Comparison of ENCODE assay signal across 12 cellular contexts in genomic region chr1:66258404-66259105, GRCh38.
DNase-seq lines count a peak whose midpoint lies in the region; ATAC-seq and TF ChIP-seq lines count a peak whose summit lies in the region.
"Had no signal": no experiment of that assay in that cellular context is flagged by ENCODE, and none has a peak within 500 bp of the region (broad histone marks: within the 10 kb centered on the region; RNA-seq: fewer than 3 reads in every experiment).

No MANE protein-coding gene starts in this region.

- H3K27me3 ChIP-seq in sigmoid colon = no peaks in the 10 kb centered on the region
- H3K27me3 ChIP-seq: gastrocnemius medialis had no signal

- no peaks in the 10 kb centered on the region for H3K36me3 ChIP-seq in sigmoid colon
- H3K36me3 ChIP-seq: gastrocnemius medialis had no signal

- intact Hi-C loops in sigmoid colon (cut with DNase I) = loop anchor here (10.0 kb wide), 2 partner anchors 466 to 666 kb away; partner anchors contain the start of genes DNAI4 and MIER1

- 44 to 73% methylated on average over 4 of the region's 4 CpGs for WGBS in sigmoid colon, 2 donors

- no peaks in the 10 kb centered on the region for H3K9me3 Mint-ChIP-seq in HFFc6
- no peaks in the 10 kb centered on the region for H3K9me3 Mint-ChIP-seq in IgD-negative memory B cell

- H3K27ac Mint-ChIP-seq in HFFc6 = peak overlapping the region; percentile 85
- peak overlapping the region in 2 of 3 donors; percentile 36 to 41 for H3K27ac Mint-ChIP-seq in IgD-negative memory B cell

- H3K4me1 Mint-ChIP-seq in HFFc6 (ENCODE audit: low read depth) (peaks cover 100% of the 10 kb centered on the region), IgD-negative memory B cell (peaks cover 5 to 23% (median 13%) of the 10 kb centered on the region in 3 donors)

- no peak for TF ChIP-seq EP300 in sigmoid colon (IDR thresholded peaks at IDR 0.05)

- H3K27me3 Mint-ChIP-seq in HFFc6 (ENCODE audit: insufficient read depth) (peaks cover 1% of the 10 kb centered on the region; the same call in 1 of the 2 replicates), IgD-negative memory B cell (no peaks in the 10 kb centered on the region)

- no peak for TF ChIP-seq POLR2A in sigmoid colon (IDR thresholded peaks at IDR 0.05)

- H3K27ac ChIP-seq in sigmoid colon = no peak overlapping the region

- H3K9me3 ChIP-seq in sigmoid colon = no peaks in the 10 kb centered on the region
- H3K9me3 ChIP-seq: gastrocnemius medialis had no signal

- ATAC-seq in GM18907 (IDR thresholded peaks at IDR 0.05; ENCODE audit: unreplicated experiment) (peak; percentile 66), omental fat pad (ENCODE audit: low FRiP score) (peak; percentile 43)
- ATAC-seq: gastrocnemius medialis had no signal

- H3K4me1 ChIP-seq in sigmoid colon = peaks cover 0 to 30% (median 9%) of the 10 kb centered on the region in 4 donors

- DNase-seq in HFFc6 (peak; percentile 45), omental fat pad (ENCODE audit: low spot score) (no peak), Ammon's horn (ENCODE audit: low spot score) (no peak), DMS114 treated with DMSO at 0.1 percent for 48 hours (lab: John Stamatoyannopoulos, UW; ENCODE audit: unreplicated experiment) (no peak), sigmoid colon (no peak)
- DNase-seq: activated CD4-positive, alpha-beta T cell treated with anti-CD3 and anti-CD28 coated beads for 4 hours; gastrocnemius medialis; MM.1S; OCI-M1; stimulated activated CD4-positive, alpha-beta T cell treated with anti-CD3 and anti-CD28 coated beads, Interleukin-4, amount 100 ng/mL, for 1 hour had no signal

- 0 out of 2 replicates have a peak, but pooled peaks cover 5% of the 10 kb centered on the region for H3K36me3 Mint-ChIP-seq in HFFc6 (ENCODE audit: low read depth)
- H3K36me3 Mint-ChIP-seq in IgD-negative memory B cell = peaks cover 2% of the 10 kb centered on the region

- H3K4me3 Mint-ChIP-seq in HFFc6 = peak overlapping the region; percentile 27
- H3K4me3 Mint-ChIP-seq in IgD-negative memory B cell = no peak overlapping the region

- no peak overlapping the region for H3K4me3 ChIP-seq in sigmoid colon
- H3K4me3 ChIP-seq: gastrocnemius medialis had no signal

- TF ChIP-seq CTCF in HFFc6 (IDR thresholded peaks at IDR 0.05) (no peak), omental fat pad (IDR thresholded peaks at IDR 0.05) (no peak), sigmoid colon (IDR thresholded peaks at IDR 0.05) (no peak)
